ENCODE assay signal across 8 cellular contexts in genomic region chr2:102806250-102806837, GRCh38. TPM values are rescaled to one million over a fixed set of nuclear protein-coding genes. Genes with fewer than 3 reads are reported as not detected.
A peak's percentile ranks its signal among the peaks of the same experiment; 100 is the strongest.
DNase-seq lines count a peak whose midpoint lies in the region; ATAC-seq and TF ChIP-seq lines count a peak whose summit lies in the region.

No MANE protein-coding gene starts in this region.

- H3K4me3 Mint-ChIP-seq in activated CD4-positive, alpha-beta memory T cell treated with anti-CD3 and anti-CD28 coated beads, Interleukin-2, amount 10 ng/mL, durations not matched to agents 7 days and 5 days: no peak overlapping the region
- H3K4me3 Mint-ChIP-seq in type B pancreatic cell: no peak overlapping the region

- H3K4me1 Mint-ChIP-seq in activated CD4-positive, alpha-beta memory T cell treated with anti-CD3 and anti-CD28 coated beads, Interleukin-2, amount 10 ng/mL, durations not matched to agents 7 days and 5 days: peaks cover 22% of the 10 kb centered on the region
- H3K4me1 Mint-ChIP-seq in type B pancreatic cell (ENCODE audit: unreplicated experiment): no peaks in the 10 kb centered on the region

- peak; percentile 87 for TF ChIP-seq CTCF in C4-2B (conservative IDR thresholded peaks at IDR 0.05)
- TF ChIP-seq CTCF in neural cell (IDR thresholded peaks at IDR 0.05; ENCODE audit: poor library complexity, severe bottlenecking): peak; percentile 51
- TF ChIP-seq CTCF in type B pancreatic cell (conservative IDR thresholded peaks at IDR 0.05): peak; percentile 87

- H3K27ac Mint-ChIP-seq in activated CD4-positive, alpha-beta memory T cell treated with anti-CD3 and anti-CD28 coated beads, Interleukin-2, amount 10 ng/mL, durations not matched to agents 7 days and 5 days: no peak overlapping the region
- H3K27ac Mint-ChIP-seq in type B pancreatic cell: no peak overlapping the region

- no peaks in the 10 kb centered on the region for H3K27me3 ChIP-seq in neural cell (ENCODE audit: insufficient read depth, low read depth, low read length)

- H3F3A ChIP-seq in neural cell (ENCODE audit: insufficient read depth, low read length, poor library complexity, severe bottlenecking): no peaks in the 10 kb centered on the region

- TF ChIP-seq RAD21 in neural cell (conservative IDR thresholded peaks at IDR 0.05): peak; percentile 45

- CTCF ChIA-PET in activated CD4-positive, alpha-beta memory T cell treated with anti-CD3 and anti-CD28 coated beads, Interleukin-2, amount 10 ng/mL, durations not matched to agents 7 days and 5 days (lab: Charles Lee): interaction anchor here (0.6 to 8.8 kb wide), 11 partner anchors 8 to 71 kb away, joined by 3 to 110 read pairs (median 3); no protein-coding TSS in a partner anchor

- no peaks in the 10 kb centered on the region for H3K36me3 ChIP-seq in neural cell (ENCODE audit: insufficient read depth, low read length)

- no peak overlapping the region for H3K9ac ChIP-seq in neural cell (ENCODE audit: low read length)

- no peaks in the 10 kb centered on the region for H4K20me1 ChIP-seq in neural cell (ENCODE audit: insufficient read depth)

- no peak for TF ChIP-seq EP300 in neural cell (conservative IDR thresholded peaks at IDR 0.05; ENCODE audit: poor library complexity, severe bottlenecking)

- no peak overlapping the region for H2AFZ ChIP-seq in neural cell (ENCODE audit: low read depth, low read length)

- H3K9me3 ChIP-seq in neural cell (ENCODE audit: low read length): peaks cover 10% of the 10 kb centered on the region

- DNase-seq in NCI-H446 treated with DMSO at 0.1 percent for 48 hours (lab: John Stamatoyannopoulos, UW) (peak; percentile 61), fibroblast of gingiva (ENCODE audit: low read depth) (peak; percentile 67), type B pancreatic cell (ENCODE audit: extremely low spot score, unreplicated experiment) (no peak)
- peak; percentile 52 for DNase-seq in activated CD4-positive, alpha-beta memory T cell treated with anti-CD3 and anti-CD28 coated beads, Interleukin-2, amount 10 ng/mL, durations not matched to agents 7 days and 5 days

- POLR2A ChIA-PET in activated CD4-positive, alpha-beta memory T cell treated with anti-CD3 and anti-CD28 coated beads, Interleukin-2, amount 10 ng/mL, durations not matched to agents 7 days and 5 days (lab: Charles Lee): interaction anchor here (1.4 kb wide), 1 partner anchor 53 kb away, joined by 4 read pairs; no protein-coding TSS in a partner anchor

- no peaks in the 10 kb centered on the region for H3K27me3 Mint-ChIP-seq in activated CD4-positive, alpha-beta memory T cell treated with anti-CD3 and anti-CD28 coated beads, Interleukin-2, amount 10 ng/mL, durations not matched to agents 7 days and 5 days
- H3K27me3 Mint-ChIP-seq in type B pancreatic cell: no peaks in the 10 kb centered on the region

- H3K9me2 ChIP-seq in neural cell (ENCODE audit: insufficient read depth, low read length): no peaks in the 10 kb centered on the region

- peaks cover 20% of the 10 kb centered on the region for H3K9me3 Mint-ChIP-seq in activated CD4-positive, alpha-beta memory T cell treated with anti-CD3 and anti-CD28 coated beads, Interleukin-2, amount 10 ng/mL, durations not matched to agents 7 days and 5 days
- peaks cover 1% of the 10 kb centered on the region for H3K9me3 Mint-ChIP-seq in type B pancreatic cell

- H3K79me2 ChIP-seq in neural cell (replicated peaks; ENCODE audit: insufficient read depth, low read length): no peaks in the 10 kb centered on the region

- ATAC-seq in GM18873 (IDR thresholded peaks at IDR 0.05; ENCODE audit: low FRiP score, unreplicated experiment) (peak; percentile 58), HG03108 (IDR thresholded peaks at IDR 0.05; ENCODE audit: unreplicated experiment) (peak; percentile 73)

- no peak overlapping the region for H3K4me3 ChIP-seq in neural cell (ENCODE audit: low read length)

- H3K27ac ChIP-seq in C4-2B (no peak overlapping the region), neural cell (ENCODE audit: low read length) (no peak overlapping the region)

- H3K4me2 ChIP-seq in neural cell (ENCODE audit: low read length): no peak overlapping the region

- peaks cover 21% of the 10 kb centered on the region for H3K36me3 Mint-ChIP-seq in activated CD4-positive, alpha-beta memory T cell treated with anti-CD3 and anti-CD28 coated beads, Interleukin-2, amount 10 ng/mL, durations not matched to agents 7 days and 5 days (ENCODE audit: low read depth)
- peaks cover 1% of the 10 kb centered on the region for H3K36me3 Mint-ChIP-seq in type B pancreatic cell

TF ChIP-seq in neural cell, 6 proteins besides CTCF, POLR2A, EP300 and RAD21:
- no peak for TF ChIP-seq MXI1 (conservative IDR thresholded peaks at IDR 0.05; ENCODE audit: poor library complexity, severe bottlenecking)
- TF ChIP-seq SMC3 (conservative IDR thresholded peaks at IDR 0.05; ENCODE audit: poor library complexity): peak; percentile 35

RNA-seq across cellular contexts. Expression of gene TMEM182, which starts 44.5 kb away (rescaled TPM):
- total RNA-seq in activated CD4-positive, alpha-beta memory T cell treated with anti-CD3 and anti-CD28 coated beads, Interleukin-2, amount 10 ng/mL, durations not matched to agents 7 days and 5 days: 1 to 10 TPM; 2.2 to 3.2 TPM
- polyA plus RNA-seq in neural cell: 3.8 and 4.0 TPM in 2 replicates
- 8.8 TPM in 2 replicates for polyA minus RNA-seq in neural cell
- total RNA-seq in type B pancreatic cell (ENCODE audit: low replicate concordance): 4.2 and 5.8 TPM in 2 replicates
